10 cellular contexts compared by ENCODE assay signal in genomic region chr1:45348020-45348419, GRCh38. TPM values are rescaled to one million over a fixed set of nuclear protein-coding genes. Genes with fewer than 3 reads are reported as not detected.
A peak's percentile ranks its signal among the peaks of the same experiment; 100 is the strongest.
DNase-seq lines count a peak whose midpoint lies in the region; ATAC-seq, FAIRE-seq and TF ChIP-seq lines count a peak whose summit lies in the region.
"Had no signal": no experiment of that assay in that cellular context is flagged by ENCODE, and none has a peak within 500 bp of the region (broad histone marks: within the 10 kb centered on the region; RNA-seq: fewer than 3 reads in every experiment).

No MANE protein-coding gene starts in this region.

- H3K36me3 ChIP-seq in CD8-positive, alpha-beta memory T cell (ENCODE audit: insufficient read depth, low read length) = peaks cover 13% of the 10 kb centered on the region
- peaks cover 40% of the 10 kb centered on the region for H3K36me3 ChIP-seq in SJSA1

- H3K27ac Mint-ChIP-seq in CD8-positive, alpha-beta memory T cell = peak overlapping the region in 5 of 8 donors; percentile 3 to 66 (median 24)
- peak overlapping the region in 1 of 2 donors; percentile 3 for H3K27ac Mint-ChIP-seq in stimulated activated naive CD8-positive, alpha-beta T cell treated with anti-CD3 and anti-CD28 coated beads, Interleukin-15, amount 100 ng/mL, for 72 hours

- H3K4me3 ChIP-seq in CD8-positive, alpha-beta memory T cell (ENCODE audit: low read length) = no peak overlapping the region
- H3K4me3 ChIP-seq in SJSA1 = no peak overlapping the region
- H3K4me3 ChIP-seq: dorsolateral prefrontal cortex had no signal

- peaks cover 0 to 40% (median 4%) of the 10 kb centered on the region in 3 donors for H3K36me3 Mint-ChIP-seq in CD8-positive, alpha-beta memory T cell

- CTCF ChIA-PET in CD8-positive, alpha-beta memory T cell (lab: Charles Lee) = interaction anchor here (0.7 to 1.6 kb wide), 4 partner anchors 9 to 146 kb away, joined by 3 to 6 read pairs (median 5); no protein-coding TSS in a partner anchor

- TF ChIP-seq CTCF in foreskin keratinocyte (conservative IDR thresholded peaks at IDR 0.05) (no peak), D721Med (IDR thresholded peaks at IDR 0.05; ENCODE audit: insufficient read depth, missing control alignments) (no peak)

- no peak overlapping the region for H3K27ac ChIP-seq in CD8-positive, alpha-beta memory T cell (ENCODE audit: low read depth, low read length)
- H3K27ac ChIP-seq in SJSA1 (peak overlapping the region; percentile 49), foreskin keratinocyte (no peak overlapping the region)

- no peak for FAIRE-seq in D721Med (lab: Jason Lieb, UNC)

- peak; percentile 59 for ATAC-seq in foreskin keratinocyte
- ATAC-seq in stimulated activated naive CD8-positive, alpha-beta T cell treated with anti-CD3 and anti-CD28 coated beads, Interleukin-15, amount 100 ng/mL, for 72 hours = no peak

- peaks cover 0 to 7% (median 0%) of the 10 kb centered on the region in 3 donors for H3K4me1 Mint-ChIP-seq in CD8-positive, alpha-beta memory T cell
- H3K4me1 Mint-ChIP-seq in stimulated activated naive CD8-positive, alpha-beta T cell treated with anti-CD3 and anti-CD28 coated beads, Interleukin-15, amount 100 ng/mL, for 72 hours = peaks cover 17% of the 10 kb centered on the region

- no peak for DNase-seq in CD8-positive, alpha-beta memory T cell
- DNase-seq in SJSA1 (ENCODE audit: low read depth in 1 of 2, low spot score in 2 of 2) (peak in 1 of 2 experiments; percentile 50), foreskin keratinocyte (no peak), renal cortical epithelial cell (ENCODE audit: low read depth) (peak; percentile 66), D721Med (ENCODE audit: insufficient read length, low spot score) (no peak), NCI-H69 (lab: John Stamatoyannopoulos, UW) (no peak), NCI-H748 (lab: John Stamatoyannopoulos, UW; ENCODE audit: unreplicated experiment) (no peak)
- no peak for DNase-seq in stimulated activated naive CD8-positive, alpha-beta T cell treated with anti-CD3 and anti-CD28 coated beads, Interleukin-15, amount 100 ng/mL, for 72 hours
- DNase-seq: dorsolateral prefrontal cortex; stimulated activated CD4-positive, alpha-beta T cell treated with anti-CD3 and anti-CD28 coated beads, Interleukin-2, amount 100 ng/mL, for 24 hours had no signal

- H3K9me3 ChIP-seq in CD8-positive, alpha-beta memory T cell (ENCODE audit: low read length) = no peaks in the 10 kb centered on the region
- no peaks in the 10 kb centered on the region for H3K9me3 ChIP-seq in SJSA1 (replicated peaks)

- H3K4me1 ChIP-seq in CD8-positive, alpha-beta memory T cell (ENCODE audit: insufficient read depth, low read length) = no peaks in the 10 kb centered on the region
- H3K4me1 ChIP-seq in SJSA1 (replicated peaks) (peaks cover 24% of the 10 kb centered on the region), foreskin keratinocyte (peaks cover 12% of the 10 kb centered on the region)

- no peaks in the 10 kb centered on the region for H3K27me3 ChIP-seq in CD8-positive, alpha-beta memory T cell (ENCODE audit: insufficient read depth, low read length, poor library complexity, severe bottlenecking)
- no peaks in the 10 kb centered on the region for H3K27me3 ChIP-seq in SJSA1 (replicated peaks)
- H3K27me3 ChIP-seq in foreskin keratinocyte = no peaks in the 10 kb centered on the region
- H3K27me3 ChIP-seq: dorsolateral prefrontal cortex had no signal

- no peak overlapping the region for H3K4me3 Mint-ChIP-seq in CD8-positive, alpha-beta memory T cell
- H3K4me3 Mint-ChIP-seq in stimulated activated naive CD8-positive, alpha-beta T cell treated with anti-CD3 and anti-CD28 coated beads, Interleukin-15, amount 100 ng/mL, for 72 hours = no peak overlapping the region

- no peaks in the 10 kb centered on the region for H3K9me3 Mint-ChIP-seq in CD8-positive, alpha-beta memory T cell
- H3K9me3 Mint-ChIP-seq in stimulated activated naive CD8-positive, alpha-beta T cell treated with anti-CD3 and anti-CD28 coated beads, Interleukin-15, amount 100 ng/mL, for 72 hours = no peaks in the 10 kb centered on the region

- no peaks in the 10 kb centered on the region for H3K27me3 Mint-ChIP-seq in CD8-positive, alpha-beta memory T cell
- no peaks in the 10 kb centered on the region for H3K27me3 Mint-ChIP-seq in stimulated activated naive CD8-positive, alpha-beta T cell treated with anti-CD3 and anti-CD28 coated beads, Interleukin-15, amount 100 ng/mL, for 72 hours

- POLR2A ChIA-PET in CD8-positive, alpha-beta memory T cell (lab: Charles Lee) = no interaction called here

RNA-seq across cellular contexts. Expression of gene MUTYH, which starts 7.8 kb away (rescaled TPM):
- total RNA-seq in CD8-positive, alpha-beta memory T cell = 10 to 100 TPM; 70.1 to 75.4 TPM
- 24.4 TPM for polyA plus RNA-seq in CD8-positive, alpha-beta memory T cell
- total RNA-seq in SJSA1 (2014; rRNA removed; shearing (Covaris generic)) = 28.2 and 29.7 TPM in 2 replicates
- total RNA-seq in foreskin keratinocyte (18.3 and 22.0 TPM in 2 replicates), renal cortical epithelial cell (9.4 and 13.5 TPM in 2 replicates)
- 19.7 and 21.4 TPM in 2 replicates for polyA plus RNA-seq in foreskin keratinocyte

RNA-seq across cellular contexts. Expression of gene TOE1, which starts 8.1 kb away (rescaled TPM):
- 10 to 100 TPM; 46.4 to 48.9 TPM for total RNA-seq in CD8-positive, alpha-beta memory T cell
- 12.5 TPM for polyA plus RNA-seq in CD8-positive, alpha-beta memory T cell
- 16.9 and 24.3 TPM in 2 replicates for total RNA-seq in SJSA1 (2014; rRNA removed; shearing (Covaris generic))
- total RNA-seq in foreskin keratinocyte (13.3 and 14.4 TPM in 2 replicates), renal cortical epithelial cell (10.4 and 13.5 TPM in 2 replicates)
- polyA plus RNA-seq in foreskin keratinocyte = 12.3 and 13.3 TPM in 2 replicates

RNA-seq across cellular contexts. Expression of gene HPDL, which starts 21.3 kb away (rescaled TPM):
- 10 to 100 TPM; 41.5 to 42.4 TPM for total RNA-seq in CD8-positive, alpha-beta memory T cell
- 1.4 TPM for polyA plus RNA-seq in CD8-positive, alpha-beta memory T cell
- total RNA-seq in SJSA1 (2014; rRNA removed; shearing (Covaris generic)) = 0.18 TPM in 1 of 2 replicates, not detected in the other
- total RNA-seq in foreskin keratinocyte = 2.0 and 2.2 TPM in 2 replicates
- 2.0 TPM in 2 replicates for polyA plus RNA-seq in foreskin keratinocyte
- 0.30 and 0.52 TPM in 2 replicates for total RNA-seq in renal cortical epithelial cell

Comparison
In these comparisons a context has a peak if more than half of its experiments do, and no peak if none do; other contexts are left out.
1. RNA of gene HPDL, which starts 21.3 kb away (total RNA-seq): 41.5 to 42.4 TPM in CD8-positive, alpha-beta memory T cell; 2.0 to 2.2 TPM in foreskin keratinocyte, 0.30 to 0.52 TPM in renal cortical epithelial cell and 0.18 TPM in SJSA1; every median in the first group is over 10 times any median in the second.